ENCODE assay signal across 1 cellular context in the genomic region with DNA sequence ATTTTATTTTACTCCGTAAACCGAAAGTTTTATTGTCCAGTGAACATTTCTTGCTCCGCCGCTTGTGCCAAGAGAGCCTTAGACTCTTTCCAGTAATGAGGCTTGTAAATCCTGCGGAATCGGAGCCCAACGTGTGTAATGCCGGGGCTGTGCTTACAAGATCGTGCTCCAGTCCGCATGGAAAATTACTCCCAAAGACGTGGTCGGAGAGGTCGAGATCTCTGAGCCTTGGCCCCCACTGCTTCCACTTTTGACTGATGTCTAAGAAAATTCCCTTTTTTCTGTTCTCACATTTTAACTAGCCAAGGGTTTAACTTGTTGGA.
TF ChIP-seq lines count a peak whose summit lies in the region.

No MANE protein-coding gene starts in this region.

TF ChIP-seq in HepG2, 621 proteins besides CTCF, POLR2A, EP300 and RAD21 (continued from another document and continues in another):
- TF ChIP-seq, protein P1, sequence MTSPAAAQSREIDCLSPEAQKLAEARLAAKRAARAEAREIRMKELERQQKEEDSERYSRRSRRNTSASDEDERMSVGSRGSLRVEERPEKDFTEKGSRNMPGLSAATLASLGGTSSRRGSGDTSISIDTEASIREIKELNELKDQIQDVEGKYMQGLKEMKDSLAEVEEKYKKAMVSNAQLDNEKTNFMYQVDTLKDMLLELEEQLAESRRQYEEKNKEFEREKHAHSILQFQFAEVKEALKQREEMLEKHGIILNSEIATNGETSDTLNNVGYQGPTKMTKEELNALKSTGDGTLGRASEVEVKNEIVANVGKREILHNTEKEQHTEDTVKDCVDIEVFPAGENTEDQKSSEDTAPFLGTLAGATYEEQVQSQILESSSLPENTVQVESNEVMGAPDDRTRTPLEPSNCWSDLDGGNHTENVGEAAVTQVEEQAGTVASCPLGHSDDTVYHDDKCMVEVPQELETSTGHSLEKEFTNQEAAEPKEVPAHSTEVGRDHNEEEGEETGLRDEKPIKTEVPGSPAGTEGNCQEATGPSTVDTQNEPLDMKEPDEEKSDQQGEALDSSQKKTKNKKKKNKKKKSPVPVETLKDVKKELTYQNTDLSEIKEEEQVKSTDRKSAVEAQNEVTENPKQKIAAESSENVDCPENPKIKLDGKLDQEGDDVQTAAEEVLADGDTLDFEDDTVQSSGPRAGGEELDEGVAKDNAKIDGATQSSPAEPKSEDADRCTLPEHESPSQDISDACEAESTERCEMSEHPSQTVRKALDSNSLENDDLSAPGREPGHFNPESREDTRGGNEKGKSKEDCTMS (CRISPR knock-in tag; conservative IDR thresholded peaks at IDR 0.05), result no peak
- TF ChIP-seq ZNF275 (CRISPR knock-in tag; IDR thresholded peaks at IDR 0.05; ENCODE audit: borderline replicate concordance) (no peak), NCOA1 (CRISPR knock-in tag; IDR thresholded peaks at IDR 0.05) (0 out of 2 replicates have a peak, but pooled peaks have one; percentile 5), HBP1 (CRISPR knock-in tag; IDR thresholded peaks at IDR 0.05; ENCODE audit: low read depth) (no peak), ZNF232 (CRISPR knock-in tag; IDR thresholded peaks at IDR 0.05; ENCODE audit: borderline replicate concordance) (0 out of 2 replicates have a peak, but pooled peaks have one; percentile 5), RERE (CRISPR knock-in tag; IDR thresholded peaks at IDR 0.05; ENCODE audit: low read depth) (no peak), NONO (IDR thresholded peaks at IDR 0.05) (no peak), NONO (CRISPR knock-in tag; conservative IDR thresholded peaks at IDR 0.05) (no peak), ZNF546 (CRISPR knock-in tag; conservative IDR thresholded peaks at IDR 0.05) (0 out of 2 replicates have a peak, but pooled peaks have one; percentile 36), ETV5 (CRISPR knock-in tag; IDR thresholded peaks at IDR 0.05; ENCODE audit: borderline replicate concordance) (no peak), CBX1 (IDR thresholded peaks at IDR 0.05; ENCODE audit: low read depth) (no peak), ZNF441 (CRISPR knock-in tag; IDR thresholded peaks at IDR 0.05; ENCODE audit: borderline replicate concordance) (0 out of 2 replicates have a peak, but pooled peaks have one; percentile 7), ZNF329 (CRISPR knock-in tag; IDR thresholded peaks at IDR 0.05; ENCODE audit: low read depth) (no peak), ZBTB34 (CRISPR knock-in tag; IDR thresholded peaks at IDR 0.05) (no peak), ZNF572 (CRISPR knock-in tag; IDR thresholded peaks at IDR 0.05) (no peak), ZNF816 (CRISPR knock-in tag; IDR thresholded peaks at IDR 0.05; ENCODE audit: borderline replicate concordance) (no peak), CREM (IDR thresholded peaks at IDR 0.05) (0 out of 2 replicates have a peak, but pooled peaks have one; percentile 9), CREM (CRISPR knock-in tag; IDR thresholded peaks at IDR 0.05) (no peak), MED8 (CRISPR knock-in tag; IDR thresholded peaks at IDR 0.05; ENCODE audit: insufficient replicate concordance) (no peak), NFIC (IDR thresholded peaks at IDR 0.05; ENCODE audit: low read length) (no peak), ZNF792 (CRISPR knock-in tag; IDR thresholded peaks at IDR 0.05) (no peak), ZNF598 (CRISPR knock-in tag; IDR thresholded peaks at IDR 0.05; ENCODE audit: borderline replicate concordance) (no peak), NR2F6 (IDR thresholded peaks at IDR 0.05) (no peak), NR2F6 (CRISPR knock-in tag; IDR thresholded peaks at IDR 0.05) (0 out of 2 replicates have a peak, but pooled peaks have one; percentile 11), CREB1 (IDR thresholded peaks at IDR 0.05) (no peak), CREB1 (CRISPR knock-in tag; IDR thresholded peaks at IDR 0.05) (no peak), ZNF713 (CRISPR knock-in tag; IDR thresholded peaks at IDR 0.05) (no peak), HCFC1 (IDR thresholded peaks at IDR 0.05; ENCODE audit: low read depth, low read length) (no peak), PAXIP1 (CRISPR knock-in tag; conservative IDR thresholded peaks at IDR 0.05) (no peak)
- TF ChIP-seq, protein P2, sequence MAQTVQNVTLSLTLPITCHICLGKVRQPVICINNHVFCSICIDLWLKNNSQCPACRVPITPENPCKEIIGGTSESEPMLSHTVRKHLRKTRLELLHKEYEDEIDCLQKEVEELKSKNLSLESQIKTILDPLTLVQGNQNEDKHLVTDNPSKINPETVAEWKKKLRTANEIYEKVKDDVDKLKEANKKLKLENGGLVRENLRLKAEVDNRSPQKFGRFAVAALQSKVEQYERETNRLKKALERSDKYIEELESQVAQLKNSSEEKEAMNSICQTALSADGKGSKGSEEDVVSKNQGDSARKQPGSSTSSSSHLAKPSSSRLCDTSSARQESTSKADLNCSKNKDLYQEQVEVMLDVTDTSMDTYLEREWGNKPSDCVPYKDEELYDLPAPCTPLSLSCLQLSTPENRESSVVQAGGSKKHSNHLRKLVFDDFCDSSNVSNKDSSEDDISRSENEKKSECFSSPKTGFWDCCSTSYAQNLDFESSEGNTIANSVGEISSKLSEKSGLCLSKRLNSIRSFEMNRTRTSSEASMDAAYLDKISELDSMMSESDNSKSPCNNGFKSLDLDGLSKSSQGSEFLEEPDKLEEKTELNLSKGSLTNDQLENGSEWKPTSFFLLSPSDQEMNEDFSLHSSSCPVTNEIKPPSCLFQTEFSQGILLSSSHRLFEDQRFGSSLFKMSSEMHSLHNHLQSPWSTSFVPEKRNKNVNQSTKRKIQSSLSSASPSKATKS (CRISPR knock-in tag; IDR thresholded peaks at IDR 0.05), result peak; percentile 77; the same call in 1 of the 2 replicates
- TF ChIP-seq, protein P3, sequence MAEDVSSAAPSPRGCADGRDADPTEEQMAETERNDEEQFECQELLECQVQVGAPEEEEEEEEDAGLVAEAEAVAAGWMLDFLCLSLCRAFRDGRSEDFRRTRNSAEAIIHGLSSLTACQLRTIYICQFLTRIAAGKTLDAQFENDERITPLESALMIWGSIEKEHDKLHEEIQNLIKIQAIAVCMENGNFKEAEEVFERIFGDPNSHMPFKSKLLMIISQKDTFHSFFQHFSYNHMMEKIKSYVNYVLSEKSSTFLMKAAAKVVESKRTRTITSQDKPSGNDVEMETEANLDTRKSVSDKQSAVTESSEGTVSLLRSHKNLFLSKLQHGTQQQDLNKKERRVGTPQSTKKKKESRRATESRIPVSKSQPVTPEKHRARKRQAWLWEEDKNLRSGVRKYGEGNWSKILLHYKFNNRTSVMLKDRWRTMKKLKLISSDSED (CRISPR knock-in tag; IDR thresholded peaks at IDR 0.05), result no peak
- TF ChIP-seq, protein P4, sequence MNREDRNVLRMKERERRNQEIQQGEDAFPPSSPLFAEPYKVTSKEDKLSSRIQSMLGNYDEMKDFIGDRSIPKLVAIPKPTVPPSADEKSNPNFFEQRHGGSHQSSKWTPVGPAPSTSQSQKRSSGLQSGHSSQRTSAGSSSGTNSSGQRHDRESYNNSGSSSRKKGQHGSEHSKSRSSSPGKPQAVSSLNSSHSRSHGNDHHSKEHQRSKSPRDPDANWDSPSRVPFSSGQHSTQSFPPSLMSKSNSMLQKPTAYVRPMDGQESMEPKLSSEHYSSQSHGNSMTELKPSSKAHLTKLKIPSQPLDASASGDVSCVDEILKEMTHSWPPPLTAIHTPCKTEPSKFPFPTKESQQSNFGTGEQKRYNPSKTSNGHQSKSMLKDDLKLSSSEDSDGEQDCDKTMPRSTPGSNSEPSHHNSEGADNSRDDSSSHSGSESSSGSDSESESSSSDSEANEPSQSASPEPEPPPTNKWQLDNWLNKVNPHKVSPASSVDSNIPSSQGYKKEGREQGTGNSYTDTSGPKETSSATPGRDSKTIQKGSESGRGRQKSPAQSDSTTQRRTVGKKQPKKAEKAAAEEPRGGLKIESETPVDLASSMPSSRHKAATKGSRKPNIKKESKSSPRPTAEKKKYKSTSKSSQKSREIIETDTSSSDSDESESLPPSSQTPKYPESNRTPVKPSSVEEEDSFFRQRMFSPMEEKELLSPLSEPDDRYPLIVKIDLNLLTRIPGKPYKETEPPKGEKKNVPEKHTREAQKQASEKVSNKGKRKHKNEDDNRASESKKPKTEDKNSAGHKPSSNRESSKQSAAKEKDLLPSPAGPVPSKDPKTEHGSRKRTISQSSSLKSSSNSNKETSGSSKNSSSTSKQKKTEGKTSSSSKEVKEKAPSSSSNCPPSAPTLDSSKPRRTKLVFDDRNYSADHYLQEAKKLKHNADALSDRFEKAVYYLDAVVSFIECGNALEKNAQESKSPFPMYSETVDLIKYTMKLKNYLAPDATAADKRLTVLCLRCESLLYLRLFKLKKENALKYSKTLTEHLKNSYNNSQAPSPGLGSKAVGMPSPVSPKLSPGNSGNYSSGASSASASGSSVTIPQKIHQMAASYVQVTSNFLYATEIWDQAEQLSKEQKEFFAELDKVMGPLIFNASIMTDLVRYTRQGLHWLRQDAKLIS (CRISPR knock-in tag; IDR thresholded peaks at IDR 0.05), result 0 out of 2 replicates have a peak, but pooled peaks have one; percentile 15
